In genomic region chr9:92781902-92782301, GRCh38 we compare ENCODE assay signal across 16 cellular contexts. TPM values are rescaled to one million over a fixed set of nuclear protein-coding genes. Genes with fewer than 3 reads are reported as not detected.
A peak's percentile ranks its signal among the peaks of the same experiment; 100 is the strongest.
DNase-seq lines count a peak whose midpoint lies in the region; ATAC-seq, FAIRE-seq and TF ChIP-seq lines count a peak whose summit lies in the region.
"Had no signal": no experiment of that assay in that cellular context is flagged by ENCODE, and none has a peak within 500 bp of the region (broad histone marks: within the 10 kb centered on the region; RNA-seq: fewer than 3 reads in every experiment).

No MANE protein-coding gene starts in this region.

- no peak overlapping the region for H3K4me3 ChIP-seq in CD4-positive, CD25-positive, alpha-beta regulatory T cell (ENCODE audit: low read depth, low read length)
- H3K4me3 ChIP-seq in HEK293 (ENCODE audit: low read depth, low read length) (no peak overlapping the region), PC-9 (no peak overlapping the region), esophagus squamous epithelium (no peak overlapping the region)
- H3K4me3 ChIP-seq: esophagus muscularis mucosa, testis had no signal

- H3K27ac ChIP-seq in CD4-positive, CD25-positive, alpha-beta regulatory T cell (ENCODE audit: insufficient read depth, low read length, poor library complexity, severe bottlenecking), result no peak overlapping the region
- H3K27ac ChIP-seq in HEK293 (ENCODE audit: extremely low read depth, low read depth, low read length) (no peak overlapping the region), PC-9 (peak overlapping the region; percentile 66), esophagus squamous epithelium (peak overlapping the region; percentile 75 to 86 (median 81))
- H3K27ac ChIP-seq: esophagus muscularis mucosa, testis had no signal

- peak in 1 of 3 donors; percentile 34 for DNase-seq in CD4-positive, CD25-positive, alpha-beta regulatory T cell
- DNase-seq in PC-9 (peak; percentile 76 to 97), esophagus squamous epithelium (lab: John Stamatoyannopoulos, UW) (no peak), GM12892 (ENCODE audit: insufficient read length) (no peak), iPS-NIHi11 (ENCODE audit: low spot score) (no peak), GM03348 (ENCODE audit: low spot score) (no peak), DMS114 treated with DMSO at 0.1 percent for 48 hours (lab: John Stamatoyannopoulos, UW; ENCODE audit: unreplicated experiment) (no peak)
- DNase-seq: activated effector memory CD4-positive, alpha-beta T cell treated with Interleukin-2 at 50 U/mL for 16 hours; amniotic stem cell; left cardiac atrium; NCI-H2029 treated with DMSO at 0.1 percent for 48 hours; RPMI8226; testis had no signal

- H3K9me3 Mint-ChIP-seq in CD4-positive, CD25-positive, alpha-beta regulatory T cell, result peaks cover 0 to 13% (median 3%) of the 10 kb centered on the region in 7 donors

- peaks cover 20% of the 10 kb centered on the region for H3F3A ChIP-seq in PC-9 (ENCODE audit: insufficient read depth, low read depth)

- H3K36me3 ChIP-seq in CD4-positive, CD25-positive, alpha-beta regulatory T cell (ENCODE audit: control insufficient read depth, insufficient read depth, low read length), result no peaks in the 10 kb centered on the region
- no peaks in the 10 kb centered on the region for H3K36me3 ChIP-seq in HEK293 (ENCODE audit: control insufficient read depth in 2 of 2, insufficient read depth in 1 of 2, low read length in 2 of 2)
- no peaks in the 10 kb centered on the region for H3K36me3 ChIP-seq in PC-9 (ENCODE audit: low read depth)
- H3K36me3 ChIP-seq in esophagus squamous epithelium, result no peaks in the 10 kb centered on the region
- H3K36me3 ChIP-seq: esophagus muscularis mucosa had no signal

- no peaks in the 10 kb centered on the region for H3K36me3 Mint-ChIP-seq in CD4-positive, CD25-positive, alpha-beta regulatory T cell

- peak overlapping the region; percentile 20; the same call in 1 of the 2 replicates for H2AFZ ChIP-seq in PC-9

- peak overlapping the region; percentile 15 to 76 (median 26) for H3K27ac Mint-ChIP-seq in CD4-positive, CD25-positive, alpha-beta regulatory T cell

- BruUV-seq in PC-9 (replicated peaks; lab: Mats Ljungman, UMichigan), result no TSS peak

- peaks cover 10 to 11% of the 10 kb centered on the region in 2 experiments for H3K9me3 ChIP-seq in CD4-positive, CD25-positive, alpha-beta regulatory T cell (ENCODE audit: control insufficient read depth in 2 of 2, low read length in 2 of 2)
- no peaks in the 10 kb centered on the region for H3K9me3 ChIP-seq in HEK293 (ENCODE audit: control insufficient read depth, insufficient read depth, low read depth, low read length)
- no peaks in the 10 kb centered on the region for H3K9me3 ChIP-seq in PC-9 (ENCODE audit: insufficient read depth, low read depth)
- H3K9me3 ChIP-seq in esophagus squamous epithelium, result no peaks in the 10 kb centered on the region
- H3K9me3 ChIP-seq: esophagus muscularis mucosa, testis had no signal

- TF ChIP-seq POLR2A in esophagus squamous epithelium (IDR thresholded peaks at IDR 0.05), result no peak
- no peak for TF ChIP-seq POLR2A in GM12892 (IDR thresholded peaks at IDR 0.05; ENCODE audit: low read depth, low read length)

- peaks cover 0 to 9% (median 0%) of the 10 kb centered on the region in 4 donors for H3K4me1 Mint-ChIP-seq in CD4-positive, CD25-positive, alpha-beta regulatory T cell

- no peaks in the 10 kb centered on the region for H4K20me1 ChIP-seq in PC-9 (ENCODE audit: insufficient read depth)

- no peak overlapping the region for H3K4me3 Mint-ChIP-seq in CD4-positive, CD25-positive, alpha-beta regulatory T cell

- WGBS in esophagus squamous epithelium, 2 donors, result 33 to 36% methylated on average over 2 of the region's 2 CpGs

- CTCF ChIA-PET in HEK293 (lab: Yijun Ruan, JAX) (interaction anchor here (1.6 kb wide), 1 partner anchor 66 kb away, joined by 8 read pairs; no protein-coding TSS in a partner anchor), PC-9 (lab: Charles Lee) (no interaction called here)

- TF ChIP-seq CTCF in HEK293 (tag by site-specific recombination; IDR thresholded peaks at IDR 0.05) (no peak), PC-9 (conservative IDR thresholded peaks at IDR 0.05) (no peak), esophagus squamous epithelium (IDR thresholded peaks at IDR 0.05) (no peak)

- H3K79me2 ChIP-seq in PC-9 (ENCODE audit: low read depth), result no peaks in the 10 kb centered on the region

- H3K27me3 ChIP-seq in CD4-positive, CD25-positive, alpha-beta regulatory T cell (ENCODE audit: control insufficient read depth, insufficient read depth, low read length), result peaks cover 3% of the 10 kb centered on the region
- H3K27me3 ChIP-seq in PC-9 (ENCODE audit: insufficient read depth, low read depth), result no peaks in the 10 kb centered on the region
- no peaks in the 10 kb centered on the region for H3K27me3 ChIP-seq in esophagus squamous epithelium
- H3K27me3 ChIP-seq: esophagus muscularis mucosa, testis had no signal

- peaks cover 33% of the 10 kb centered on the region for H3K27me3 Mint-ChIP-seq in CD4-positive, CD25-positive, alpha-beta regulatory T cell

- intact Hi-C loops in PC-9 (cut with micrococcal nuclease; ENCODE audit: unreplicated experiment), result loop anchor here (2.0 kb wide), 1 partner anchor 17 kb away; the partner anchor contains the start of gene BICD2
- intact Hi-C loops in esophagus squamous epithelium (cut with DNase I), result no loop called here

- FAIRE-seq in GM12892 (lab: Jason Lieb, UNC), result no peak
- FAIRE-seq: GM18507 had no signal

- POLR2A ChIA-PET in HEK293 (lab: Yijun Ruan, JAX), result no interaction called here
- POLR2A ChIA-PET in PC-9 (lab: Charles Lee; ENCODE audit: unreplicated experiment), result interaction anchor here (0.5 kb wide), 1 partner anchor 9 kb away, joined by 3 read pairs; no protein-coding TSS in a partner anchor

- peak overlapping the region; percentile 52 for H3K4me2 ChIP-seq in PC-9

- no peaks in the 10 kb centered on the region for H3K4me1 ChIP-seq in CD4-positive, CD25-positive, alpha-beta regulatory T cell (ENCODE audit: control insufficient read depth, insufficient read depth, low read length, poor library complexity, severe bottlenecking)
- H3K4me1 ChIP-seq in HEK293 (ENCODE audit: control insufficient read depth, insufficient read depth, low read length), result no peaks in the 10 kb centered on the region
- peaks cover 31% of the 10 kb centered on the region for H3K4me1 ChIP-seq in PC-9 (replicated peaks; ENCODE audit: insufficient read depth)
- H3K4me1 ChIP-seq in esophagus squamous epithelium, result peaks cover 0 to 31% (median 0%) of the 10 kb centered on the region in 3 donors
- H3K4me1 ChIP-seq: esophagus muscularis mucosa, testis had no signal

- ATAC-seq in CD4-positive, CD25-positive, alpha-beta regulatory T cell (ENCODE audit: low read depth in 2 of 2), result peak; percentile 74 to 86
- ATAC-seq: left cardiac atrium had no signal

- no peaks in the 10 kb centered on the region for H3K9me2 ChIP-seq in PC-9 (ENCODE audit: insufficient read depth)

TF ChIP-seq in HEK293, 187 proteins besides CTCF, POLR2A, EP300 and RAD21:
- 0 out of 2 replicates have a peak, but pooled peaks have one; percentile 18 for TF ChIP-seq KLF1 (tag by site-specific recombination; IDR thresholded peaks at IDR 0.05)
- no peak for TF ChIP-seq ZNF157 (tag by site-specific recombination; IDR thresholded peaks at IDR 0.05)
- no peak for TF ChIP-seq ZNF544 (tag by site-specific recombination; IDR thresholded peaks at IDR 0.05)

RNA-seq across cellular contexts. Expression of gene BICD2, which starts 17.3 kb away (rescaled TPM):
- 29.3 TPM for total RNA-seq in CD4-positive, CD25-positive, alpha-beta regulatory T cell
- polyA plus RNA-seq in CD4-positive, CD25-positive, alpha-beta regulatory T cell, result 1 to 10 TPM; 5.6 to 9.8 (median 7.6) TPM
- total RNA-seq in PC-9 (2021), result 40.0 and 40.6 TPM in 2 replicates
- 100 to 1,000 TPM in 1 of 4 donors, 10 to 100 TPM in 3; 81.7 to 116 (median 91.1) TPM for total RNA-seq in esophagus squamous epithelium
- 9.5 TPM for polyA plus RNA-seq in GM12892 (2012; ENCODE audit: missing spikeins)

Comparison
In these comparisons a context has a peak if more than half of its experiments do, and no peak if none do; other contexts are left out.
1. DNase-seq: peak in PC-9 (2 of 2); none in esophagus squamous epithelium (single experiment), GM12892 (single experiment), iPS-NIHi11 (single experiment), GM03348 (single experiment) and DMS114 treated with DMSO at 0.1 percent for 48 hours (single experiment).
2. H3K27ac ChIP-seq: peak in PC-9 (single experiment) and esophagus squamous epithelium (4 of 4); none in CD4-positive, CD25-positive, alpha-beta regulatory T cell (single experiment) and HEK293 (single experiment).